ENCODE assay signal across 22 cellular contexts in genomic region chrX:112888916-112889315, GRCh38.
"Had no signal": no experiment of that assay in that cellular context is flagged by ENCODE, and none has a peak within 500 bp of the region (broad histone marks: within the 10 kb centered on the region; RNA-seq: fewer than 3 reads in every experiment).

No MANE protein-coding gene starts in this region.

- H3K4me3 ChIP-seq: coronary artery, esophagus squamous epithelium, ovary, sigmoid colon, stomach, testis, upper lobe of right lung had no signal

- H3K36me3 Mint-ChIP-seq: activated naive CD8-positive, alpha-beta T cell treated with anti-CD3 and anti-CD28 coated beads for 36 hours; brain had no signal

- H3K27ac Mint-ChIP-seq: activated naive CD8-positive, alpha-beta T cell treated with anti-CD3 and anti-CD28 coated beads for 36 hours; activated T-helper 1 cell treated with anti-CD3 and anti-CD28 coated beads, Interleukin-12 subunit alpha, Interleukin-12 subunit beta, Interleukin-2, Interleukin-4 antibody, amounts not matched to agents 30 ng/mL and 10 ng/mL and 1 ng/mL, durations not matched to agents 14 hours and 24 hours and 36 hours; brain had no signal

- H3K27me3 Mint-ChIP-seq: activated naive CD8-positive, alpha-beta T cell treated with anti-CD3 and anti-CD28 coated beads for 36 hours; brain; central memory CD8-positive, alpha-beta T cell had no signal

- DNase-seq: activated CD4-positive, alpha-beta T cell treated with anti-CD3 and anti-CD28 coated beads, Interleukin-2, amount 50 U/mL, for 1 hour; activated CD8-positive, alpha-beta memory T cell treated with anti-CD3 and anti-CD28 coated beads for 24 hours; activated naive CD8-positive, alpha-beta T cell treated with anti-CD3 and anti-CD28 coated beads for 36 hours; amygdala; esophagus squamous epithelium; foreskin fibroblast; hippocampal formation; kidney; mesendoderm; ovary; sigmoid colon; stimulated activated CD4-positive, alpha-beta T cell treated with anti-CD3 and anti-CD28 coated beads, Interleukin-1b, Interleukin-23, amount 100 ng/mL, for 48 hours; stomach; T-helper 9 cell; testis; upper lobe of right lung had no signal

- H3K4me1 ChIP-seq: esophagus squamous epithelium, sigmoid colon, stomach, testis, upper lobe of right lung had no signal

- H3K4me3 Mint-ChIP-seq: activated naive CD8-positive, alpha-beta T cell treated with anti-CD3 and anti-CD28 coated beads for 36 hours; activated T-helper 1 cell treated with anti-CD3 and anti-CD28 coated beads, Interleukin-12 subunit alpha, Interleukin-12 subunit beta, Interleukin-2, Interleukin-4 antibody, amounts not matched to agents 30 ng/mL and 10 ng/mL and 1 ng/mL, durations not matched to agents 14 hours and 24 hours and 36 hours; brain; central memory CD8-positive, alpha-beta T cell; neural crest cell had no signal

- H3K27me3 ChIP-seq: esophagus squamous epithelium, ovary, sigmoid colon, testis, upper lobe of right lung had no signal

- H3K9me3 Mint-ChIP-seq: activated naive CD8-positive, alpha-beta T cell treated with anti-CD3 and anti-CD28 coated beads for 36 hours; activated T-helper 1 cell treated with anti-CD3 and anti-CD28 coated beads, Interleukin-12 subunit alpha, Interleukin-12 subunit beta, Interleukin-2, Interleukin-4 antibody, amounts not matched to agents 30 ng/mL and 10 ng/mL and 1 ng/mL, durations not matched to agents 14 hours and 24 hours and 36 hours; brain; central memory CD8-positive, alpha-beta T cell had no signal

- ATAC-seq: activated CD4-positive, CD25-positive, alpha-beta regulatory T cell treated with anti-CD3 and anti-CD28 coated beads, Interleukin-2, amount 50 U/mL, for 24 hours; upper lobe of right lung had no signal

- H3K9me3 ChIP-seq: esophagus squamous epithelium, ovary, sigmoid colon, stomach, testis, upper lobe of right lung had no signal

- H3K36me3 ChIP-seq: esophagus squamous epithelium, ovary, sigmoid colon, stomach, upper lobe of right lung had no signal

- H3K27ac ChIP-seq: coronary artery, esophagus squamous epithelium, ovary, sigmoid colon, stomach, testis, upper lobe of right lung had no signal
